In the genomic region with DNA sequence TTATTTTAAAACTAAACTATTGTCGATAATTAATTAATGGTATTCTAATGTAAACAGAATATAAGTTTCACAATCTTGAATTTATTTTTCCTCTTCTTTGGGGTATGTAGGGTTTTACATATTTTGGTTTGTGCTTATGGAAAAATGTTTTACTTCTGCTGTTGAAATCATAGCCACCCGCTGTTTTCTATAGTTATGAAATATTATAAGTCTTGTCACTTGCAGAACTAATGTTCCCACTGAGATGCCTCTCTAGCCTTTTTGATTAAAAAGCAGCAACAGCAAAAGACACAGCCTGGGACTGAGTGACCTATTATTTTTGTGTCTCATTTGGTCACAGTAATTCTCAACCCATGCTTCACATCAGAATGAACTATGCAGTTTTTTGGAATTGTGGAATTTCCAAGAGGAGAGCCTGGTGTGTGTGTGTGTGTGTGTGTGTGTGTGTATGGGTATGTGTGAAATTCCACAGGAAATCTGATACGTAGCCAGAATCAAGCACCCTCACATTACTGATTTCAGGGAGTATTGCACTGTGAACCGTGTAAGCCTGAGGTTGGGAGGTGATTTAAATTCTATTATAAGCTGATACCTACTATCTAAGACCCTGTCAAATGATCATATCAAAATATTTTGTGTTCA, we compare ENCODE assay signal across 14 cellular contexts.
"Had no signal": no experiment of that assay in that cellular context is flagged by ENCODE, and none has a peak within 500 bp of the region (broad histone marks: within the 10 kb centered on the region; RNA-seq: fewer than 3 reads in every experiment).

No MANE protein-coding gene starts in this region.

- DNase-seq: activated CD4-positive, alpha-beta T cell treated with anti-CD3 and anti-CD28 coated beads, Interleukin-2, amount 10 ng/mL, durations not matched to agents 7 days and 5 days; activated CD4-positive, CD25-positive, alpha-beta regulatory T cell; activated naive CD4-positive, alpha-beta T cell treated with anti-CD3 and anti-CD28 coated beads, Interleukin-2, amount 10 ng/mL, durations not matched to agents 7 days and 5 days; left ventricle myocardium inferior; stimulated activated CD4-positive, alpha-beta T cell treated with anti-CD3 and anti-CD28 coated beads, Interleukin-4, amount 100 ng/mL, for 1 hour; stimulated activated naive B cell treated with anti-CD40 and anti-IgM and Interleukin-4, amounts not matched to agents 10 μg/mL and 1 μg/mL and 100 μg/mL, for 72 hours; SW 1271; thyroid gland had no signal

- H3K4me2 ChIP-seq: hepatocyte, neural progenitor cell had no signal

- H3K9ac ChIP-seq: neural progenitor cell, parathyroid adenoma had no signal

- H3K4me3 ChIP-seq: cardiac muscle cell, hepatocyte, left ventricle myocardium inferior, neural progenitor cell, thyroid gland had no signal

- H3K4me3 Mint-ChIP-seq: activated CD4-positive, alpha-beta T cell treated with anti-CD3 and anti-CD28 coated beads, Interleukin-2, amount 10 ng/mL, durations not matched to agents 7 days and 5 days; activated naive CD4-positive, alpha-beta T cell treated with anti-CD3 and anti-CD28 coated beads, Interleukin-2, amount 10 ng/mL, durations not matched to agents 7 days and 5 days; neural progenitor cell; stimulated activated naive B cell treated with anti-CD40 and anti-IgM and Interleukin-4, amounts not matched to agents 10 μg/mL and 1 μg/mL and 100 μg/mL, for 72 hours; T-helper 2 cell treated with Interferon-gamma antibody and Interleukin-4, amounts not matched to agents 5 μg/mL and 100 μg/mL, for 36 hours had no signal

- H3K36me3 ChIP-seq: cardiac muscle cell, left ventricle myocardium inferior, neural progenitor cell, thyroid gland had no signal

- ATAC-seq: stimulated activated naive B cell treated with anti-CD40 and anti-IgM and Interleukin-4, amounts not matched to agents 10 μg/mL and 1 μg/mL and 100 μg/mL, for 72 hours had no signal

- H3K4me1 Mint-ChIP-seq: stimulated activated naive B cell treated with anti-CD40 and anti-IgM and Interleukin-4, amounts not matched to agents 10 μg/mL and 1 μg/mL and 100 μg/mL, for 72 hours had no signal

- H2AFZ ChIP-seq: hepatocyte, neural progenitor cell, parathyroid adenoma had no signal

- H3K9me3 ChIP-seq: left ventricle myocardium inferior, thyroid gland had no signal

- H3K4me1 ChIP-seq: left ventricle myocardium inferior, neural progenitor cell, parathyroid adenoma, thyroid gland had no signal

- H3K36me3 Mint-ChIP-seq: activated naive CD4-positive, alpha-beta T cell treated with anti-CD3 and anti-CD28 coated beads, Interleukin-2, amount 10 ng/mL, durations not matched to agents 7 days and 5 days; neural progenitor cell; stimulated activated naive B cell treated with anti-CD40 and anti-IgM and Interleukin-4, amounts not matched to agents 10 μg/mL and 1 μg/mL and 100 μg/mL, for 72 hours had no signal

- H3K9me3 Mint-ChIP-seq: activated CD4-positive, alpha-beta T cell treated with anti-CD3 and anti-CD28 coated beads, Interleukin-2, amount 10 ng/mL, durations not matched to agents 7 days and 5 days; activated naive CD4-positive, alpha-beta T cell treated with anti-CD3 and anti-CD28 coated beads, Interleukin-2, amount 10 ng/mL, durations not matched to agents 7 days and 5 days; activated T-helper 2 cell treated with anti-CD3 and anti-CD28 coated beads, Interferon-gamma antibody, Interleukin-2, Interleukin-4, amounts not matched to agents 10 μg/mL and 5 μg/mL and 100 μg/mL, durations not matched to agents 14 hours and 24 hours and 36 hours; neural progenitor cell; stimulated activated naive B cell treated with anti-CD40 and anti-IgM and Interleukin-4, amounts not matched to agents 10 μg/mL and 1 μg/mL and 100 μg/mL, for 72 hours; T-helper 2 cell treated with Interferon-gamma antibody and Interleukin-4, amounts not matched to agents 5 μg/mL and 100 μg/mL, for 36 hours had no signal

- H3K27ac Mint-ChIP-seq: activated CD4-positive, alpha-beta T cell treated with anti-CD3 and anti-CD28 coated beads, Interleukin-2, amount 10 ng/mL, durations not matched to agents 7 days and 5 days; activated naive CD4-positive, alpha-beta T cell treated with anti-CD3 and anti-CD28 coated beads, Interleukin-2, amount 10 ng/mL, durations not matched to agents 7 days and 5 days; activated T-helper 2 cell treated with anti-CD3 and anti-CD28 coated beads, Interferon-gamma antibody, Interleukin-2, Interleukin-4, amounts not matched to agents 10 μg/mL and 5 μg/mL and 100 μg/mL, durations not matched to agents 14 hours and 24 hours and 36 hours; neural progenitor cell; stimulated activated naive B cell treated with anti-CD40 and anti-IgM and Interleukin-4, amounts not matched to agents 10 μg/mL and 1 μg/mL and 100 μg/mL, for 72 hours; T-helper 2 cell treated with Interferon-gamma antibody and Interleukin-4, amounts not matched to agents 5 μg/mL and 100 μg/mL, for 36 hours had no signal

- H3K27me3 ChIP-seq: cardiac muscle cell, hepatocyte, neural progenitor cell, thyroid gland had no signal

- H3K27ac ChIP-seq: cardiac muscle cell, hepatocyte, left ventricle myocardium inferior, neural progenitor cell, parathyroid adenoma, thyroid gland had no signal
